ENCODE assay signal across 26 cellular contexts in the genomic region with DNA sequence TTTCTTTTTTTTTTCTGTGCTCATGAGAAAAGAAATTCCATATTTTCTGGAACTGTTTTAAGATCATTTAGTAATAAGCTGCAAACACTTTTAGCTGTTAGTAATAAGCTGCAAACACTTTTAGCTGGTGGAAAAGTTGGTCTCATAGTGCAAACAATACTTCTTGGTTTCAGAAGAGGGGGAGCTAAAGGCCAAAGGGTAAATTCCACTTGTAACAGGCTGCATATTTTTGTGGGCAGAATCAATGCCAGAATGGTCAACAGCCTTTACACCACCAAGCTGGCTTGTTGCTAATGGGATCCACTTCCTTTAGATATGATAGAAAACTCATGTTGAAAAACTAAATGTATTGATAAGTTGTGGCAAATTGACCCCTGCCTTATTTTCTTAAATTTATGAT.
A peak's percentile ranks its signal among the peaks of the same experiment; 100 is the strongest.
DNase-seq lines count a peak whose midpoint lies in the region; ATAC-seq and TF ChIP-seq lines count a peak whose summit lies in the region.
"Had no signal": no experiment of that assay in that cellular context is flagged by ENCODE, and none has a peak within 500 bp of the region (broad histone marks: within the 10 kb centered on the region; RNA-seq: fewer than 3 reads in every experiment).

No MANE protein-coding gene starts in this region.

- no peak overlapping the region for H3K4me2 ChIP-seq in mesenchymal stem cell (ENCODE audit: low read length, poor library complexity, severe bottlenecking)

- H3K79me1 ChIP-seq in mesenchymal stem cell (replicated peaks; ENCODE audit: low read length, poor library complexity, severe bottlenecking), result no peaks in the 10 kb centered on the region

- H3K4me3 Mint-ChIP-seq in natural killer cell treated with Interleukin-12 subunit alpha and Interleukin-12 subunit beta and Interleukin-15 and Interleukin-18, amount 100 ng/mL, for 72 hours, result no peak overlapping the region
- no peak overlapping the region for H3K4me3 Mint-ChIP-seq in natural killer cell
- H3K4me3 Mint-ChIP-seq: activated CD8-positive, alpha-beta T cell treated with anti-CD3 and anti-CD28 coated beads for 36 hours; activated naive CD8-positive, alpha-beta T cell treated with anti-CD3 and anti-CD28 coated beads, Interleukin-2, amount 10 ng/mL, durations not matched to agents 7 days and 5 days; HFFc6 had no signal

- H4K91ac ChIP-seq in mesenchymal stem cell (ENCODE audit: low read length), result no peak overlapping the region

- H3K36me3 Mint-ChIP-seq in natural killer cell treated with Interleukin-12 subunit alpha and Interleukin-12 subunit beta and Interleukin-15 and Interleukin-18, amount 100 ng/mL, for 72 hours, result no peaks in the 10 kb centered on the region
- no peaks in the 10 kb centered on the region for H3K36me3 Mint-ChIP-seq in natural killer cell
- H3K36me3 Mint-ChIP-seq: activated naive CD8-positive, alpha-beta T cell treated with anti-CD3 and anti-CD28 coated beads, Interleukin-2, amount 10 ng/mL, durations not matched to agents 7 days and 5 days had no signal

- no peak for ATAC-seq in HG02571 (IDR thresholded peaks at IDR 0.05; ENCODE audit: unreplicated experiment)
- ATAC-seq in natural killer cell treated with Interleukin-12 subunit alpha and Interleukin-12 subunit beta and Interleukin-15 and Interleukin-18, amount 100 ng/mL, for 72 hours, result no peak
- no peak for ATAC-seq in natural killer cell
- ATAC-seq: activated CD8-positive, alpha-beta T cell treated with anti-CD3 and anti-CD28 coated beads for 36 hours; gastroesophageal sphincter had no signal

- no peaks in the 10 kb centered on the region for H3K9me3 ChIP-seq in mesenchymal stem cell (ENCODE audit: control insufficient read depth, low read length)
- H3K9me3 ChIP-seq: gastroesophageal sphincter, spleen, thoracic aorta, vagina had no signal

- H2BK5ac ChIP-seq in mesenchymal stem cell (ENCODE audit: low read depth, low read length, poor library complexity, severe bottlenecking), result no peak overlapping the region

- no peak overlapping the region for H3K18ac ChIP-seq in mesenchymal stem cell (ENCODE audit: low read depth in 1 of 2, low read length in 2 of 2)

- no peak overlapping the region for H2BK12ac ChIP-seq in mesenchymal stem cell (ENCODE audit: low read length in 2 of 2)

- H3K9me3 Mint-ChIP-seq in natural killer cell treated with Interleukin-12 subunit alpha and Interleukin-12 subunit beta and Interleukin-15 and Interleukin-18, amount 100 ng/mL, for 72 hours, result peaks cover 5% of the 10 kb centered on the region
- peaks cover 5% of the 10 kb centered on the region in 2 donors for H3K9me3 Mint-ChIP-seq in natural killer cell
- H3K9me3 Mint-ChIP-seq: activated CD8-positive, alpha-beta T cell treated with anti-CD3 and anti-CD28 coated beads for 36 hours; activated naive CD8-positive, alpha-beta T cell treated with anti-CD3 and anti-CD28 coated beads, Interleukin-2, amount 10 ng/mL, durations not matched to agents 7 days and 5 days had no signal

- H3K4me3 ChIP-seq in mesenchymal stem cell (ENCODE audit: insufficient read depth in 1 of 2, low read depth in 1 of 2, low read length in 2 of 2), result no peak overlapping the region
- H3K4me3 ChIP-seq: gastroesophageal sphincter, lung, spleen, thoracic aorta, vagina had no signal

- intact Hi-C loops in natural killer cell (cut with micrococcal nuclease), result no loop called here

- no peak overlapping the region for H3K14ac ChIP-seq in mesenchymal stem cell (ENCODE audit: low read length in 2 of 2)

- no peak overlapping the region for H2AK5ac ChIP-seq in mesenchymal stem cell (ENCODE audit: low read length, severe bottlenecking)

- H3K4me1 Mint-ChIP-seq in natural killer cell treated with Interleukin-12 subunit alpha and Interleukin-12 subunit beta and Interleukin-15 and Interleukin-18, amount 100 ng/mL, for 72 hours (ENCODE audit: low read depth in 2 of 2), result no peaks in the 10 kb centered on the region
- no peaks in the 10 kb centered on the region for H3K4me1 Mint-ChIP-seq in natural killer cell
- H3K4me1 Mint-ChIP-seq: activated naive CD8-positive, alpha-beta T cell treated with anti-CD3 and anti-CD28 coated beads, Interleukin-2, amount 10 ng/mL, durations not matched to agents 7 days and 5 days had no signal

- no peaks in the 10 kb centered on the region for H3K36me3 ChIP-seq in mesenchymal stem cell (ENCODE audit: control insufficient read depth in 1 of 2, insufficient read depth in 2 of 2, low read depth in 1 of 2, low read length in 2 of 2)
- H3K36me3 ChIP-seq: gastroesophageal sphincter, spleen, thoracic aorta, vagina had no signal

- DNase-seq in RPMI7951 (ENCODE audit: low read depth), result peak; percentile 1
- DNase-seq in fibroblast of peridontal ligament (ENCODE audit: extremely low read depth), result peak; percentile 78
- peak; percentile 2 for DNase-seq in mesenchymal stem cell
- no peak for DNase-seq in DMS79 (lab: John Stamatoyannopoulos, UW)
- no peak for DNase-seq in natural killer cell treated with Interleukin-12 subunit alpha and Interleukin-12 subunit beta and Interleukin-15 and Interleukin-18, amount 100 ng/mL, for 72 hours (ENCODE audit: low spot score)
- no peak for DNase-seq in natural killer cell
- DNase-seq: activated CD4-positive, alpha-beta T cell treated with anti-CD3 and anti-CD28 coated beads for 1 hour; activated CD8-positive, alpha-beta T cell treated with anti-CD3 and anti-CD28 coated beads for 36 hours; activated effector memory CD4-positive, alpha-beta T cell treated with anti-CD3 and anti-CD28 coated beads, Interleukin-2, amount 50 U/mL, for 16 hours; activated naive CD8-positive, alpha-beta T cell treated with anti-CD3 and anti-CD28 coated beads, Interleukin-2, amount 10 ng/mL, durations not matched to agents 7 days and 5 days; effector memory CD4-positive, alpha-beta T cell; HFFc6; islet precursor cell; Karpas-422; NCI-H1694; NCI-H2171; NCI-H526 treated with DMSO at 0.1 percent for 48 hours; RPMI8226; spleen; stimulated activated CD4-positive, alpha-beta T cell treated with anti-CD3 and anti-CD28 coated beads, Interleukin-4, amount 100 ng/mL, for 4 hours; stimulated activated naive CD4-positive, alpha-beta T cell treated with Interleukin-2 at 50 U/mL for 16 hours had no signal

- H2BK120ac ChIP-seq in mesenchymal stem cell (ENCODE audit: low read depth, low read length), result no peak overlapping the region

- no peaks in the 10 kb centered on the region for H3K27me3 ChIP-seq in mesenchymal stem cell (ENCODE audit: control insufficient read depth in 1 of 2, insufficient read depth in 1 of 2, low read length in 2 of 2)
- H3K27me3 ChIP-seq: gastroesophageal sphincter, spleen, vagina had no signal

- H3K23ac ChIP-seq in mesenchymal stem cell (ENCODE audit: low read length in 2 of 2), result no peak overlapping the region

- H3K27ac Mint-ChIP-seq in natural killer cell treated with Interleukin-12 subunit alpha and Interleukin-12 subunit beta and Interleukin-15 and Interleukin-18, amount 100 ng/mL, for 72 hours, result no peak overlapping the region
- H3K27ac Mint-ChIP-seq in natural killer cell, result no peak overlapping the region
- H3K27ac Mint-ChIP-seq: activated CD8-positive, alpha-beta T cell treated with anti-CD3 and anti-CD28 coated beads for 36 hours; activated naive CD8-positive, alpha-beta T cell treated with anti-CD3 and anti-CD28 coated beads, Interleukin-2, amount 10 ng/mL, durations not matched to agents 7 days and 5 days; HFFc6 had no signal

- H3K9ac ChIP-seq in mesenchymal stem cell (ENCODE audit: low read length), result no peak overlapping the region

- no peak overlapping the region for H3K4ac ChIP-seq in mesenchymal stem cell (ENCODE audit: low read depth in 1 of 2, low read length in 2 of 2)

- no peaks in the 10 kb centered on the region for H3K4me1 ChIP-seq in mesenchymal stem cell (ENCODE audit: control insufficient read depth, insufficient read depth, low read depth, low read length)
- H3K4me1 ChIP-seq: spleen, vagina had no signal

- H3K27me3 Mint-ChIP-seq in natural killer cell treated with Interleukin-12 subunit alpha and Interleukin-12 subunit beta and Interleukin-15 and Interleukin-18, amount 100 ng/mL, for 72 hours, result no peaks in the 10 kb centered on the region
- no peaks in the 10 kb centered on the region for H3K27me3 Mint-ChIP-seq in natural killer cell (ENCODE audit: low read depth in 2 of 2)
- H3K27me3 Mint-ChIP-seq: activated CD8-positive, alpha-beta T cell treated with anti-CD3 and anti-CD28 coated beads for 36 hours; activated naive CD8-positive, alpha-beta T cell treated with anti-CD3 and anti-CD28 coated beads, Interleukin-2, amount 10 ng/mL, durations not matched to agents 7 days and 5 days had no signal

- H2AFZ ChIP-seq in mesenchymal stem cell (ENCODE audit: low read depth, low read length), result no peak overlapping the region

- no peak overlapping the region for H3K27ac ChIP-seq in mesenchymal stem cell (ENCODE audit: low read length, poor library complexity, severe bottlenecking)
- H3K27ac ChIP-seq: gastroesophageal sphincter, spleen, thoracic aorta, vagina had no signal

- no peak for TF ChIP-seq CTCF in natural killer cell (IDR thresholded peaks at IDR 0.05)

- no peak overlapping the region for H2BK15ac ChIP-seq in mesenchymal stem cell (ENCODE audit: low read depth, poor library complexity, severe bottlenecking)

- no peak overlapping the region for H4K8ac ChIP-seq in mesenchymal stem cell (ENCODE audit: low read length)

Comparison
In these comparisons a context has a peak if more than half of its experiments do, and no peak if none do; other contexts are left out.
1. DNase-seq: peak in RPMI7951 (single experiment), fibroblast of peridontal ligament (single experiment) and mesenchymal stem cell (single experiment); none in DMS79 (single experiment), natural killer cell treated with Interleukin-12 subunit alpha and Interleukin-12 subunit beta and Interleukin-15 and Interleukin-18, amount 100 ng/mL, for 72 hours (single experiment) and natural killer cell (single experiment).